21 cellular contexts compared by ENCODE assay signal in genomic region chr4:151527699-151528098, GRCh38.
A peak's percentile ranks its signal among the peaks of the same experiment; 100 is the strongest.
DNase-seq lines count a peak whose midpoint lies in the region; ATAC-seq and TF ChIP-seq lines count a peak whose summit lies in the region.
"Had no signal": no experiment of that assay in that cellular context is flagged by ENCODE, and none has a peak within 500 bp of the region (broad histone marks: within the 10 kb centered on the region; RNA-seq: fewer than 3 reads in every experiment).

No MANE protein-coding gene starts in this region.

- H3K9ac ChIP-seq in mammary epithelial cell (ENCODE audit: insufficient read depth, low read length): no peak overlapping the region
- H3K9ac ChIP-seq in colonic mucosa (ENCODE audit: low read depth in 2 of 2, low read length in 2 of 2): no peak overlapping the region
- H3K9ac ChIP-seq: KMS-11 had no signal

- no peak overlapping the region for H3K4me3 ChIP-seq in mammary epithelial cell (replicated peaks in 1 of 3; ENCODE audit: insufficient read depth in 1 of 3, low read depth in 2 of 3, low read length in 3 of 3)
- H3K4me3 ChIP-seq in breast epithelium: no peak overlapping the region
- no peak overlapping the region for H3K4me3 ChIP-seq in colonic mucosa
- H3K4me3 ChIP-seq: HAP-1, PC-9 had no signal

- WGBS in mammary epithelial cell (ENCODE audit: low coverage, missing lambda C conversion rate): 82% methylated on average over 2 of the region's 2 CpGs

- no peaks in the 10 kb centered on the region for H4K20me1 ChIP-seq in mammary epithelial cell (ENCODE audit: insufficient read depth, low read length)

- intact Hi-C loops in mammary epithelial cell (cut with micrococcal nuclease) (no loop called here), breast epithelium (cut with DNase I; ENCODE audit: low total_unique reads) (no loop called here), colonic mucosa (cut with DNase I) (no loop called here)

- TF ChIP-seq CTCF in mammary epithelial cell (conservative IDR thresholded peaks at IDR 0.05 in 1 of 2, IDR thresholded peaks at IDR 0.05 in 1 of 2; ENCODE audit: extremely low read depth in 1 of 2, insufficient read depth in 1 of 2, low read depth in 1 of 2, low read length in 2 of 2) (no peak), breast epithelium (IDR thresholded peaks at IDR 0.05) (no peak), foreskin keratinocyte (conservative IDR thresholded peaks at IDR 0.05) (no peak), colonic mucosa (IDR thresholded peaks at IDR 0.05) (no peak)

- no TSS peak for BruUV-seq in mammary epithelial cell (replicated peaks; lab: Mats Ljungman, UMichigan)

- DNase-seq in mammary epithelial cell (peak; percentile 32), breast epithelium (ENCODE audit: low spot score in 2 of 2) (no peak), NCI-H345 treated with DMSO at 0.1 percent for 48 hours (lab: John Stamatoyannopoulos, UW; ENCODE audit: unreplicated experiment) (peak; percentile 15), foreskin keratinocyte (no peak), renal cortical epithelial cell (ENCODE audit: low read depth) (peak; percentile 75), colonic mucosa (no peak)
- DNase-seq in activated CD4-positive, alpha-beta T cell treated with anti-CD3 and anti-CD28 coated beads for 4 hours: no peak
- DNase-seq: CD4-positive, CD25-positive, alpha-beta regulatory T cell; DMS153; DND-41; GOT3; HFFc6; NCI-H1048; NCI-H1417; NCI-H1694; NCI-H2081 treated with DMSO at 0.1 percent for 48 hours; PC-9; SHP77 had no signal

- no peak overlapping the region for H3K4me2 ChIP-seq in mammary epithelial cell (ENCODE audit: insufficient read depth, low read depth, low read length)
- H3K4me2 ChIP-seq: KMS-11, PC-9 had no signal

- H3K79me2 ChIP-seq in mammary epithelial cell (ENCODE audit: insufficient read depth, low read length): peaks cover 24% of the 10 kb centered on the region

- no peak for TF ChIP-seq POLR2A in breast epithelium (IDR thresholded peaks at IDR 0.05)

- no peak overlapping the region for H3K27ac ChIP-seq in mammary epithelial cell (ENCODE audit: insufficient read depth, low read depth, low read length)
- H3K27ac ChIP-seq in breast epithelium: no peak overlapping the region
- H3K27ac ChIP-seq in foreskin keratinocyte: peak overlapping the region; percentile 69
- no peak overlapping the region for H3K27ac ChIP-seq in colonic mucosa
- H3K27ac ChIP-seq: HL-60, KMS-11, PC-9 had no signal

- ATAC-seq in foreskin keratinocyte: peak; percentile 42

- H3K27me3 ChIP-seq in mammary epithelial cell (ENCODE audit: insufficient read depth, low read length): no peaks in the 10 kb centered on the region
- no peaks in the 10 kb centered on the region for H3K27me3 ChIP-seq in breast epithelium
- H3K27me3 ChIP-seq in foreskin keratinocyte: no peaks in the 10 kb centered on the region
- H3K27me3 ChIP-seq in colonic mucosa: no peaks in the 10 kb centered on the region

- dilution Hi-C loops in mammary epithelial cell (cut with HindIII; ENCODE audit: low sequenced_read_pairs): no loop called here

- H3K4me1 ChIP-seq in mammary epithelial cell (ENCODE audit: insufficient read depth, low read length): peaks cover 30% of the 10 kb centered on the region
- no peaks in the 10 kb centered on the region for H3K4me1 ChIP-seq in breast epithelium
- peaks cover 35% of the 10 kb centered on the region for H3K4me1 ChIP-seq in foreskin keratinocyte
- no peaks in the 10 kb centered on the region for H3K4me1 ChIP-seq in colonic mucosa

- in situ Hi-C loops in mammary epithelial cell (cut with MboI; ENCODE audit: low sequenced_read_pairs in 2 of 2): no loop called here

- H2AFZ ChIP-seq in mammary epithelial cell (ENCODE audit: low read depth, low read length): no peak overlapping the region
- H2AFZ ChIP-seq: PC-9 had no signal

- H3K9me3 ChIP-seq in mammary epithelial cell (replicated peaks; ENCODE audit: insufficient read depth, low read length) (no peaks in the 10 kb centered on the region), breast epithelium (no peaks in the 10 kb centered on the region), colonic mucosa (no peaks in the 10 kb centered on the region)
- H3K9me3 ChIP-seq: HAP-1 had no signal

- CTCF ChIA-PET in mammary epithelial cell (lab: Charles Lee; ENCODE audit: low non-redundant PET): no interaction called here

- no peaks in the 10 kb centered on the region for H3K36me3 ChIP-seq in mammary epithelial cell (ENCODE audit: insufficient read depth, low read length)
- no peaks in the 10 kb centered on the region for H3K36me3 ChIP-seq in breast epithelium
- no peaks in the 10 kb centered on the region for H3K36me3 ChIP-seq in colonic mucosa
- H3K36me3 ChIP-seq: HAP-1 had no signal

Comparison
In these comparisons a context has a peak if more than half of its experiments do, and no peak if none do; other contexts are left out.
1. DNase-seq: peak in mammary epithelial cell (single experiment), NCI-H345 treated with DMSO at 0.1 percent for 48 hours (single experiment) and renal cortical epithelial cell (single experiment); none in breast epithelium (0 of 2), foreskin keratinocyte (0 of 2), colonic mucosa (single experiment) and activated CD4-positive, alpha-beta T cell treated with anti-CD3 and anti-CD28 coated beads for 4 hours (0 of 2).